In the genomic region with DNA sequence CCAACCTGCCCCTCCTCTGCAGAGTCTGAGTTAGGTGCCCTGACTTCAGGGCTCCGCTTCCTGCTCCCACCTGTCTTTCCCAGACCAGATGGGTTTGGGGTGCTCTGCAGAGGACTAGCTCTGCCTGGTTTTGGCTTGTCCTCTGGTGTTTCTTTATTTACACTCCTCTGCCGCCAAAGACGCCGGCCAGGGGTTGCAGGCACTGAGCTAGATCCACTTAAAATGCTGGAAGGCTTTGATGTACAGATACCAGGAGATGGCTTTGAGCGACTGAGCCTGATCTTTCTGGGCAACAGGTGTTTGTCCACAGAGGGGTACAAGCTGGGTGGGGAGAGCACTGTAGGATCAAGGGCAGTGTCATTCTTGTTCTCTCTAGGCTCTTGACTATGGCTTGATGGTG, we compare ENCODE assay signal across 1 cellular context.
TF ChIP-seq lines count a peak whose summit lies in the region.

No MANE protein-coding gene starts in this region.

TF ChIP-seq in GM12891, 5 proteins besides CTCF, POLR2A, EP300 and RAD21:
- TF ChIP-seq TAF1 (IDR thresholded peaks at IDR 0.05; ENCODE audit: low read depth, low read length) (no peak), SPI1 (IDR thresholded peaks at IDR 0.05; ENCODE audit: low read depth, low read length) (no peak), POLR2AphosphoS5 (IDR thresholded peaks at IDR 0.05; ENCODE audit: low read depth, low read length) (no peak), PAX5 (IDR thresholded peaks at IDR 0.05; ENCODE audit: insufficient read depth, low read length, severe bottlenecking) (no peak), POU2F2 (IDR thresholded peaks at IDR 0.05; ENCODE audit: low read depth, low read length) (no peak)
